Comparison of ENCODE assay signal across 8 cellular contexts in the genomic region with DNA sequence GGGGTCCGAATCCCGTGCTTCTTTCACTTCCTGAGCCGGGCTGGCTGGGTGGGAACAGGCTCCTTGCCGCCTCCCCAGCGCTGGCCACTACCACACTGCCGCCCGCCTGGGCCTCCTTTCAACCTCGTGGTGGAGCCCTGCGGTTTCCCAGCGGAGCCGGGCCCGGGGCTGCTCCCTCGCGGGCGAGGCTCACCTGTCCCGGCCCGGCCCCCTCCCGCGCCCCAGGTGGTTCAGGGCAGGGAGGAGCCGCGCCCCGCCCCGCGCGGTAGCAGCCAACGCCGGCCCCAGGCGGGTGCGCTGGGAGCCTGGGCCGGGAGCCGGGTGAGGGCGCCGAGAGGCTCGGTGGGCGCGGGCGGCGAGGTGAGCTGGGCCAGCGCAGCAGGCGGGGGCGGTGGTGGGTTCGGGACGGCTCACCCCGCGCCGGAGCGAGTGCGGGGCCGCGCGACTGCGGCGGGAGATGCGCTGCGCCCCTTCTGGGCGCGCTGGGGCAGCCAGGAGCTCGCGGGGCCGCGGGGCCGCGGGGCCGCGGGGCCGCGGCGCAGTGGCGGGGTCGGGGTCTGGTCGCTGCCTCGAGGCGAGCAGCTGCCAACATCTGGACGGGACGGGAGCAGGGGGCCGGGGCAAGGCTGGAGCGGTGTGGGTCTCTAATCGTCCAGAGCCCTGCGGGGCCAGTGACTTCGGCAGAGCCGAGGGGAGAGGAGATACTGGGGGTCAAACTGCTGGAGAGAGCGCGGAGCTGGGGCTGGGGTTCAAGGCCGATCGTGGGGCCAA. TPM values are rescaled to one million over a fixed set of nuclear protein-coding genes. Genes with fewer than 3 reads are reported as not detected.
DNase-seq lines count a peak whose midpoint lies in the region; ATAC-seq and TF ChIP-seq lines count a peak whose summit lies in the region.

LYPD6B (plus strand) TSS at position 258 of the 771 bp plus-strand sequence. CDS start 92,250 bp downstream, outside the sequence.

- TF ChIP-seq CTCF in VCaP (conservative IDR thresholded peaks at IDR 0.05) (peak; percentile 58), kidney epithelial cell (IDR thresholded peaks at IDR 0.05; ENCODE audit: insufficient read depth, low read length, poor library complexity, severe bottlenecking) (no peak), type B pancreatic cell (conservative IDR thresholded peaks at IDR 0.05) (peak; percentile 36)

- in situ Hi-C loops in G401 (cut with HindIII; ENCODE audit: low sequenced_read_pairs): no loop called here

- ATAC-seq in GM19452 (IDR thresholded peaks at IDR 0.05; ENCODE audit: unreplicated experiment) (peak; percentile 72), HG03460 (IDR thresholded peaks at IDR 0.05; ENCODE audit: unreplicated experiment) (peak; percentile 59)

- H3K27me3 Mint-ChIP-seq in type B pancreatic cell: peaks cover 9% of the 10 kb centered on the region

- peaks cover 1% of the 10 kb centered on the region for H3K36me3 Mint-ChIP-seq in type B pancreatic cell

- peaks cover 12% of the 10 kb centered on the region for H3K4me1 Mint-ChIP-seq in type B pancreatic cell (ENCODE audit: unreplicated experiment)

- H3K27me3 ChIP-seq in kidney epithelial cell (ENCODE audit: control insufficient read depth, insufficient read depth, low read length): peaks cover 5% of the 10 kb centered on the region

- H3K36me3 ChIP-seq in kidney epithelial cell (ENCODE audit: control insufficient read depth, insufficient read depth, low read length): no peaks in the 10 kb centered on the region

- H3K9me3 Mint-ChIP-seq in type B pancreatic cell: no peaks in the 10 kb centered on the region

- peak within 1 kb of the TSS; percentile 45 for H3K4me3 ChIP-seq in kidney epithelial cell (ENCODE audit: low read depth, low read length)

- H3K27ac ChIP-seq in VCaP: peak within 1 kb of the TSS; percentile 58; the same call in 1 of the 2 replicates

- H3K27ac Mint-ChIP-seq in type B pancreatic cell: peak within 1 kb of the TSS; percentile 83

- peak within 1 kb of the TSS; percentile 92 for H3K4me3 Mint-ChIP-seq in type B pancreatic cell

- DNase-seq in G401 (ENCODE audit: low spot score) (no peak), kidney epithelial cell (ENCODE audit: low read depth) (no peak), type B pancreatic cell (ENCODE audit: extremely low spot score, unreplicated experiment) (peak; percentile 78), NCI-H1048 (lab: John Stamatoyannopoulos, UW) (no peak), SHP77 (lab: John Stamatoyannopoulos, UW) (no peak)

RNA-seq across cellular contexts. Expression of gene LYPD6B, which starts in this region (rescaled TPM):
- total RNA-seq in G401 (2014; rRNA removed; shearing (Covaris generic)): 21.3 and 28.7 TPM in 2 replicates
- total RNA-seq in kidney epithelial cell (1.2 and 5.3 TPM in 2 replicates), type B pancreatic cell (ENCODE audit: low replicate concordance) (23.7 and 40.1 TPM in 2 replicates)
